Comparison of ENCODE assay signal across 9 cellular contexts in the genomic region with DNA sequence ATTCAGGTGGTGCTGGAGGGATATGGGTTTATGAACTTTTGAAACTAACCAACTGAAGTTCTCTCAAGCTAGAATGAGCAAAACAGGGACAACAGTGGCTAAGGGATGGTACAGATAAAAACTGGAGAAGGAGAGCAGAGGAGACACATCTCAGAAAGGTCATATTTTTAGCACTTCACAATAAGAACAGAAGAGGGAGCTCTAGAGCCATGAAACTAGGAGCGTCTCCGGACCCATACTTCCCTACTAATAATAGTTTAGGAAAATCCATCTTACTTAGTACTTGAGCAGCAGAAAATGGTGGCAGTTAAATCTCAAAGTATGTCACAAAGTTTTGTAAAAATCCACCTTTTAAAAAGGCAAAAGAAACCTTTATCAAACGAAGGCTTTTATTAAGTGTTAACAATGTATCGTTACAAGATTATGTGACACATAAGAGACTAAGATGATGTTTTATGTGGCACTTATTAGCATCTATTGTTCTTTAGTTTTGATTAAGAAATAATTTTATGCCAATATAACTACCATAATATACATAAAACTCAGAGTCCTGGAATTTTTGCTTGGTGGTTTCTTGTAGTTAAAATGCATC.
DNase-seq lines count a peak whose midpoint lies in the region; ATAC-seq, FAIRE-seq and TF ChIP-seq lines count a peak whose summit lies in the region.
"Had no signal": no experiment of that assay in that cellular context is flagged by ENCODE, and none has a peak within 500 bp of the region (broad histone marks: within the 10 kb centered on the region; RNA-seq: fewer than 3 reads in every experiment).

No MANE protein-coding gene starts in this region.

- H3K4me2 ChIP-seq in DOHH2 (ENCODE audit: low read length) = no peak overlapping the region

- H3K27me3 ChIP-seq in DOHH2 (ENCODE audit: control insufficient read depth, low read length) = no peaks in the 10 kb centered on the region
- H3K27me3 ChIP-seq in lung (ENCODE audit: control insufficient read depth, insufficient read depth) = no peaks in the 10 kb centered on the region

- no peak overlapping the region for H3K27ac ChIP-seq in DOHH2 (ENCODE audit: low read depth, low read length)
- H3K27ac ChIP-seq in lung (ENCODE audit: low read depth in 1 of 2, low read length in 1 of 2) = no peak overlapping the region

- no peaks in the 10 kb centered on the region for H3K36me3 Mint-ChIP-seq in stimulated activated effector memory CD8-positive, alpha-beta T cell treated with anti-CD3 and anti-CD28 coated beads, Interleukin-12 subunit alpha, Interleukin-12 subunit beta, amount 100 ng/mL, for 72 hours

- H3K27ac Mint-ChIP-seq in stimulated activated effector memory CD8-positive, alpha-beta T cell treated with anti-CD3 and anti-CD28 coated beads, Interleukin-12 subunit alpha, Interleukin-12 subunit beta, amount 100 ng/mL, for 72 hours = no peak overlapping the region
- H3K27ac Mint-ChIP-seq: activated T-cell treated with anti-CD3 and anti-CD28 coated beads, Interleukin-2, amount 50 U/mL, for 72 hours had no signal

- no peak overlapping the region for H3K4me3 ChIP-seq in DOHH2 (ENCODE audit: low read length)
- H3K4me3 ChIP-seq in lung = no peak overlapping the region

- no peaks in the 10 kb centered on the region for H4K20me1 ChIP-seq in DOHH2 (ENCODE audit: control insufficient read depth, insufficient read depth, low read depth, low read length)

- TF ChIP-seq CTCF in DOHH2 (IDR thresholded peaks at IDR 0.05; ENCODE audit: low read depth, low read length, poor library complexity, severe bottlenecking) (peak; percentile 77), lung (IDR thresholded peaks at IDR 0.05; ENCODE audit: control extremely low read depth, extremely low read depth) (peak; percentile 15)

- H3K4me1 Mint-ChIP-seq in stimulated activated effector memory CD8-positive, alpha-beta T cell treated with anti-CD3 and anti-CD28 coated beads, Interleukin-12 subunit alpha, Interleukin-12 subunit beta, amount 100 ng/mL, for 72 hours = peaks cover 5% of the 10 kb centered on the region

- H3K4me1 ChIP-seq in DOHH2 (ENCODE audit: control insufficient read depth, low read length) (no peaks in the 10 kb centered on the region), lung (ENCODE audit: control insufficient read depth in 2 of 2, insufficient read depth in 2 of 2, low read length in 2 of 2) (no peaks in the 10 kb centered on the region)

- no peaks in the 10 kb centered on the region for H3K9me3 Mint-ChIP-seq in stimulated activated effector memory CD8-positive, alpha-beta T cell treated with anti-CD3 and anti-CD28 coated beads, Interleukin-12 subunit alpha, Interleukin-12 subunit beta, amount 100 ng/mL, for 72 hours
- H3K9me3 Mint-ChIP-seq: activated T-cell treated with anti-CD3 and anti-CD28 coated beads, Interleukin-2, amount 50 U/mL, for 72 hours had no signal

- no peaks in the 10 kb centered on the region for H3K9me3 ChIP-seq in DOHH2 (ENCODE audit: control insufficient read depth, insufficient read depth, low read length)
- H3K9me3 ChIP-seq in lung (ENCODE audit: control insufficient read depth in 2 of 2, insufficient read depth in 1 of 2, low read length in 1 of 2) = no peaks in the 10 kb centered on the region

- H3K9me2 ChIP-seq in DOHH2 (replicated peaks; ENCODE audit: control insufficient read depth, low read length) = no peaks in the 10 kb centered on the region

- no peaks in the 10 kb centered on the region for H3F3A ChIP-seq in DOHH2 (ENCODE audit: control insufficient read depth, insufficient read depth)

- H3K4me3 Mint-ChIP-seq in stimulated activated effector memory CD8-positive, alpha-beta T cell treated with anti-CD3 and anti-CD28 coated beads, Interleukin-12 subunit alpha, Interleukin-12 subunit beta, amount 100 ng/mL, for 72 hours = no peak overlapping the region
- H3K4me3 Mint-ChIP-seq: activated T-cell treated with anti-CD3 and anti-CD28 coated beads, Interleukin-2, amount 50 U/mL, for 72 hours had no signal

- peak; percentile 33 for FAIRE-seq in colon (lab: Jason Lieb, UNC)

- WGBS in lung, 2 donors = 37 to 38% methylated on average over 4 of the region's 4 CpGs

- no peaks in the 10 kb centered on the region for H3K79me2 ChIP-seq in DOHH2 (ENCODE audit: control insufficient read depth, low read length)

- DNase-seq in NOMO-1 treated with dmso at 0.1 percent for 144 hours (lab: John Stamatoyannopoulos, UW; ENCODE audit: unreplicated experiment) (peak; percentile 0), lung (ENCODE audit: low spot score) (no peak), mesenteric fat pad (ENCODE audit: low spot score) (no peak)
- DNase-seq in stimulated activated effector memory CD8-positive, alpha-beta T cell treated with anti-CD3 and anti-CD28 coated beads, Interleukin-12 subunit alpha, Interleukin-12 subunit beta, amount 100 ng/mL, for 72 hours (ENCODE audit: low spot score in 2 of 2) = no peak
- DNase-seq: activated T-cell treated with anti-CD3 and anti-CD28 coated beads, Interleukin-2, amount 50 U/mL, for 72 hours had no signal

- H3K36me3 ChIP-seq in DOHH2 (ENCODE audit: control insufficient read depth, low read length) = no peaks in the 10 kb centered on the region
- H3K36me3 ChIP-seq in lung (ENCODE audit: control insufficient read depth in 2 of 2, insufficient read depth in 2 of 2, low read length in 2 of 2) = no peaks in the 10 kb centered on the region

- ATAC-seq in GM19452 (IDR thresholded peaks at IDR 0.05; ENCODE audit: unreplicated experiment) (peak; percentile 85), HG03460 (IDR thresholded peaks at IDR 0.05; ENCODE audit: unreplicated experiment) (peak; percentile 73), lung (ENCODE audit: insufficient read depth, low FRiP score) (peak; percentile 69)
- no peak for ATAC-seq in stimulated activated effector memory CD8-positive, alpha-beta T cell treated with anti-CD3 and anti-CD28 coated beads, Interleukin-12 subunit alpha, Interleukin-12 subunit beta, amount 100 ng/mL, for 72 hours
